Comparison of ENCODE assay signal across 8 cellular contexts in genomic region chr7:47581821-47582747, GRCh38. TPM values are rescaled to one million over a fixed set of nuclear protein-coding genes. Genes with fewer than 3 reads are reported as not detected.
A peak's percentile ranks its signal among the peaks of the same experiment; 100 is the strongest.
DNase-seq lines count a peak whose midpoint lies in the region; ATAC-seq lines count a peak whose summit lies in the region.

TNS3 (minus strand) TSS chr7:47582111; CDS start chr7:47439636, 142,475 bp downstream.

- ATAC-seq in GM19467 (IDR thresholded peaks at IDR 0.05; ENCODE audit: unreplicated experiment) = no peak

- peak within 1 kb of the TSS; percentile 61 for H3K27ac ChIP-seq in skeletal muscle tissue (ENCODE audit: low read depth, low read length)

- peaks cover 31 to 47% (median 45%) of the 10 kb centered on the region in 3 donors for H3K4me1 ChIP-seq in skeletal muscle tissue (ENCODE audit: control insufficient read depth in 3 of 3, insufficient read depth in 3 of 3, low read length in 3 of 3)

- DNase-seq in A172 (ENCODE audit: low spot score) (no peak), HUDEP-2 (lab: John Stamatoyannopoulos, UW; ENCODE audit: unreplicated experiment in 76 of 76) (peak in 39 of 76 experiments; percentile 5 to 66 (median 33)), astrocyte of the hippocampus (ENCODE audit: low read depth, low spot score) (peak; percentile 85)
- no peak for DNase-seq in activated CD4-positive, alpha-beta T cell treated with anti-CD3 and anti-CD28 coated beads, Interleukin-2, amount 50 U/mL, for 4 hours
- DNase-seq in stimulated activated CD4-positive, alpha-beta T cell treated with anti-CD3 and anti-CD28 coated beads, Interleukin-15, amount 100 ng/mL, for 24 hours = no peak

- peak within 1 kb of the TSS; percentile 82 for H3K4me3 ChIP-seq in iPS-18c (ENCODE audit: insufficient read depth, low read depth, low read length)
- peak within 1 kb of the TSS; percentile 72 to 83 (median 80) for H3K4me3 ChIP-seq in skeletal muscle tissue (ENCODE audit: low read length in 3 of 3)

- peak within 1 kb of the TSS; percentile 65 to 84 (median 79) for H3K9ac ChIP-seq in skeletal muscle tissue (ENCODE audit: low read depth in 1 of 3, low read length in 3 of 3)

- H3K9me3 ChIP-seq in iPS-18c (ENCODE audit: control insufficient read depth, insufficient read depth, low read length) (no peaks in the 10 kb centered on the region), skeletal muscle tissue (ENCODE audit: control insufficient read depth in 3 of 3, low read length in 3 of 3) (peaks cover 0 to 4% (median 0%) of the 10 kb centered on the region in 3 donors)

- no peaks in the 10 kb centered on the region for H3K36me3 ChIP-seq in skeletal muscle tissue (ENCODE audit: control insufficient read depth in 3 of 3, insufficient read depth in 3 of 3, low read length in 3 of 3)

- H3K27me3 ChIP-seq in skeletal muscle tissue (ENCODE audit: control insufficient read depth in 3 of 3, insufficient read depth in 3 of 3, low read length in 3 of 3) = no peaks in the 10 kb centered on the region

RNA-seq across cellular contexts. Expression of gene TNS3, which starts in this region (rescaled TPM):
- total RNA-seq in A172 (2014; rRNA removed; shearing (Covaris generic)) = 95.2 and 97.2 TPM in 2 replicates
- total RNA-seq in skeletal muscle tissue = 33.4 TPM

Comparison
In these comparisons a context has a peak if more than half of its experiments do, and no peak if none do; other contexts are left out.
1. DNase-seq: peak in HUDEP-2 (39 of 76) and astrocyte of the hippocampus (single experiment); none in A172 (single experiment), activated CD4-positive, alpha-beta T cell treated with anti-CD3 and anti-CD28 coated beads, Interleukin-2, amount 50 U/mL, for 4 hours (0 of 2) and stimulated activated CD4-positive, alpha-beta T cell treated with anti-CD3 and anti-CD28 coated beads, Interleukin-15, amount 100 ng/mL, for 24 hours (single experiment).